Comparison of ENCODE assay signal across 23 cellular contexts in genomic region chr2:53725662-53726061, GRCh38.
"Had no signal": no experiment of that assay in that cellular context is flagged by ENCODE, and none has a peak within 500 bp of the region (broad histone marks: within the 10 kb centered on the region; RNA-seq: fewer than 3 reads in every experiment).

No MANE protein-coding gene starts in this region.

- H3K27ac ChIP-seq: hepatocyte, left ventricle myocardium inferior, parathyroid adenoma, right atrium auricular region, right lobe of liver, stomach, testis, thyroid gland, transverse colon, upper lobe of left lung, vagina had no signal

- H3K4me2 ChIP-seq: hepatocyte, smooth muscle cell had no signal

- ATAC-seq: natural killer cell; right lobe of liver; stimulated activated naive B cell treated with anti-CD40 and anti-IgM and Interleukin-4, amounts not matched to agents 10 μg/mL and 1 μg/mL and 100 μg/mL, for 72 hours; stimulated activated naive CD8-positive, alpha-beta T cell treated with anti-CD3 and anti-CD28 coated beads, Interleukin-15, Interleukin-2, amounts not matched to agents 100 U/mL and 50 U/mL, for 24 hours had no signal

- DNase-seq: islet precursor cell; left ventricle myocardium inferior; mesendoderm; naive B cell; natural killer cell; right lobe of liver; stimulated activated CD4-positive, alpha-beta T cell treated with anti-CD3 and anti-CD28 coated beads, Interleukin-1b, Interleukin-23, amount 100 ng/mL, for 48 hours; stimulated activated CD4-positive, alpha-beta T cell treated with anti-CD3 and anti-CD28 coated beads, Interleukin-2, amount 100 ng/mL, for 48 hours; stimulated activated CD4-positive, alpha-beta T cell treated with anti-CD3 and anti-CD28 coated beads, Interleukin-4, amount 100 ng/mL, for 4 hours; stimulated activated CD8-positive, alpha-beta memory T cell treated with anti-CD3 and anti-CD28 coated beads, Interleukin-4, amount 100 ng/mL, for 48 hours; stimulated activated naive B cell treated with anti-CD40 and anti-IgM and Interleukin-4, amounts not matched to agents 10 μg/mL and 1 μg/mL and 100 μg/mL, for 72 hours; stimulated activated naive CD8-positive, alpha-beta T cell treated with anti-CD3 and anti-CD28 coated beads, Interleukin-15, Interleukin-2, amounts not matched to agents 100 U/mL and 50 U/mL, for 24 hours; stomach; testis; thyroid gland; transverse colon; upper lobe of left lung had no signal

- H2AFZ ChIP-seq: hepatocyte, parathyroid adenoma had no signal

- H3K4me3 ChIP-seq: hepatocyte, left ventricle myocardium inferior, lung, right atrium auricular region, right lobe of liver, smooth muscle cell, stomach, testis, thyroid gland, transverse colon, upper lobe of left lung, vagina had no signal

- H3K36me3 ChIP-seq: right atrium auricular region, right lobe of liver, thyroid gland, transverse colon, vagina had no signal

- H3K9me3 ChIP-seq: left ventricle myocardium inferior, right atrium auricular region, right lobe of liver, stomach, testis, thyroid gland, transverse colon, upper lobe of left lung, vagina had no signal

- H3K9ac ChIP-seq: parathyroid adenoma had no signal

- H3K27me3 ChIP-seq: hepatocyte, right atrium auricular region, right lobe of liver, stomach, testis, thyroid gland, transverse colon, upper lobe of left lung, vagina had no signal

- H3K4me1 ChIP-seq: left ventricle myocardium inferior, parathyroid adenoma, right atrium auricular region, right lobe of liver, testis, transverse colon, upper lobe of left lung, vagina had no signal
